ENCODE assay signal across 8 cellular contexts in genomic region chr3:71724584-71725278, GRCh38. TPM values are rescaled to one million over a fixed set of nuclear protein-coding genes. Genes with fewer than 3 reads are reported as not detected.
DNase-seq lines count a peak whose midpoint lies in the region; ATAC-seq and TF ChIP-seq lines count a peak whose summit lies in the region.

No MANE protein-coding gene starts in this region.

- H3K4me2 ChIP-seq in KMS-11 (peak overlapping the region; percentile 83), neuronal stem cell (ENCODE audit: insufficient read depth, low read length, poor library complexity, severe bottlenecking) (peak overlapping the region; percentile 97)

- H3K79me2 ChIP-seq in KMS-11 (ENCODE audit: insufficient read depth, low read depth): no peaks in the 10 kb centered on the region

- H3K79me1 ChIP-seq in neuronal stem cell (ENCODE audit: low read depth, low read length): peaks cover 2% of the 10 kb centered on the region

- ATAC-seq in GM19438 (IDR thresholded peaks at IDR 0.05; ENCODE audit: low read depth, unreplicated experiment) (peak; percentile 33), HG03460 (IDR thresholded peaks at IDR 0.05; ENCODE audit: unreplicated experiment) (no peak), GM19467 (IDR thresholded peaks at IDR 0.05; ENCODE audit: unreplicated experiment) (no peak)

- H2BK5ac ChIP-seq in neuronal stem cell (ENCODE audit: low read length): no peak overlapping the region

- H2BK12ac ChIP-seq in neuronal stem cell (ENCODE audit: low read length): no peak overlapping the region

- peak overlapping the region; percentile 51 for H2AK5ac ChIP-seq in neuronal stem cell (ENCODE audit: low read depth, low read length)

- H3K14ac ChIP-seq in neuronal stem cell (ENCODE audit: low read length): peak overlapping the region; percentile 73

- peak overlapping the region; percentile 94 for H3K18ac ChIP-seq in neuronal stem cell (ENCODE audit: low read length)

- no peak overlapping the region; the same call in 1 of the 2 replicates for H3K9ac ChIP-seq in KMS-11
- peak overlapping the region; percentile 97 for H3K9ac ChIP-seq in neuronal stem cell (ENCODE audit: low read depth, low read length, poor library complexity)

- H2BK120ac ChIP-seq in neuronal stem cell (ENCODE audit: low read depth, low read length): no peak overlapping the region

- peak overlapping the region; percentile 33 for H2BK15ac ChIP-seq in neuronal stem cell (ENCODE audit: low read length)

- DNase-seq in activated T-cell treated with anti-CD3 and anti-CD28 coated beads, Interleukin-2, amount 50 U/mL, for 1 hour: peak; percentile 62
- DNase-seq in fibroblast of villous mesenchyme (ENCODE audit: low read depth) (peak; percentile 5), neuronal stem cell (ENCODE audit: low spot score) (peak; percentile 24)

- no peak overlapping the region for H4K91ac ChIP-seq in neuronal stem cell (ENCODE audit: low read depth, low read length, poor library complexity)

- H3K4me3 ChIP-seq in KMS-11 (IDR thresholded peaks at IDR 0.05; ENCODE audit: insufficient read depth, low read depth, low read length) (peak overlapping the region; percentile 17), fibroblast of villous mesenchyme (ENCODE audit: low read depth, low read length) (peak overlapping the region; percentile 72), neuronal stem cell (ENCODE audit: low read length in 2 of 2) (peak overlapping the region; percentile 55 to 83)

- TF ChIP-seq CTCF in C4-2B (conservative IDR thresholded peaks at IDR 0.05) (no peak), KMS-11 (conservative IDR thresholded peaks at IDR 0.05; ENCODE audit: low read depth, low read length) (no peak), fibroblast of villous mesenchyme (IDR thresholded peaks at IDR 0.05; ENCODE audit: insufficient read depth, low read depth, low read length) (no peak)

- H4K8ac ChIP-seq in neuronal stem cell (ENCODE audit: low read depth, low read length): no peak overlapping the region

- H3K27ac ChIP-seq in C4-2B (peak overlapping the region; percentile 59), KMS-11 (no peak overlapping the region), neuronal stem cell (replicated peaks; ENCODE audit: low read length) (no peak overlapping the region)

- no peaks in the 10 kb centered on the region for H3K9me3 ChIP-seq in neuronal stem cell (replicated peaks in 1 of 2; ENCODE audit: control insufficient read depth in 2 of 2, insufficient read depth in 1 of 2, low read depth in 1 of 2, low read length in 2 of 2)

- H2AFZ ChIP-seq in KMS-11 (ENCODE audit: low read depth) (peak overlapping the region; percentile 57), neuronal stem cell (ENCODE audit: low read length) (peak overlapping the region; percentile 98)

- H3K36me3 ChIP-seq in KMS-11 (ENCODE audit: insufficient read depth) (no peaks in the 10 kb centered on the region), neuronal stem cell (replicated peaks in 1 of 2; ENCODE audit: control insufficient read depth in 2 of 2, insufficient read depth in 2 of 2, low read length in 2 of 2) (no peaks in the 10 kb centered on the region)

- H3K4me1 ChIP-seq in KMS-11 (ENCODE audit: low read depth, poor library complexity, severe bottlenecking) (peaks cover 12% of the 10 kb centered on the region), neuronal stem cell (ENCODE audit: control insufficient read depth in 2 of 2, insufficient read depth in 1 of 2, low read depth in 1 of 2, low read length in 2 of 2) (peaks cover 2 to 15% of the 10 kb centered on the region in 2 donors)

- H3K23ac ChIP-seq in neuronal stem cell (ENCODE audit: low read depth, low read length, poor library complexity): peak overlapping the region; percentile 23

- WGBS in neuronal stem cell (ENCODE audit: extremely low coverage in 2 of 2, insufficient read length in 2 of 2, insufficient replicate concordance in 1 of 2), 2 donors: no CpG with 5 or more reads among the region's 75 CpGs

- H3K4ac ChIP-seq in neuronal stem cell (ENCODE audit: low read length): no peak overlapping the region

- no peaks in the 10 kb centered on the region for H4K20me1 ChIP-seq in KMS-11 (ENCODE audit: insufficient read depth)

- H3K27me3 ChIP-seq in KMS-11 (ENCODE audit: insufficient read depth, low read depth): no peaks in the 10 kb centered on the region
- peaks cover 0 to 68% (median 17%) of the 10 kb centered on the region in 3 experiments for H3K27me3 ChIP-seq in neuronal stem cell (ENCODE audit: control insufficient read depth in 3 of 3, insufficient read depth in 3 of 3, low read depth in 1 of 3, low read length in 3 of 3)

RNA-seq across cellular contexts. Expression of gene EIF4E3, which starts 0.5 kb away (rescaled TPM):
- total RNA-seq in fibroblast of villous mesenchyme: 0.43 and 0.64 TPM in 2 replicates
- 9.8 TPM for polyA plus RNA-seq in neuronal stem cell (2013, experiment 1 of 2)
- 10.8 TPM for polyA plus RNA-seq in neuronal stem cell (2013, experiment 2 of 2)

RNA-seq across cellular contexts. Expression of gene GPR27, which starts 28.9 kb away (rescaled TPM):
- total RNA-seq in fibroblast of villous mesenchyme: not detected in 2 replicates
- 13.0 TPM for polyA plus RNA-seq in neuronal stem cell (2013, experiment 1 of 2)
- 13.4 TPM for polyA plus RNA-seq in neuronal stem cell (2013, experiment 2 of 2)

Comparison
In these comparisons a context has a peak if more than half of its experiments do, and no peak if none do; other contexts are left out.
1. H3K4me3 ChIP-seq: peak in every context shown above with its lines; median percentile 72 in fibroblast of villous mesenchyme; 69 in neuronal stem cell; 17 in KMS-11.
2. DNase-seq: peak in every context shown above with its lines; median percentile 62 in activated T-cell treated with anti-CD3 and anti-CD28 coated beads, Interleukin-2, amount 50 U/mL, for 1 hour; 24 in neuronal stem cell; 5 in fibroblast of villous mesenchyme.